ENCODE assay signal across 13 cellular contexts in genomic region chr14:50347521-50347920, GRCh38. TPM values are rescaled to one million over a fixed set of nuclear protein-coding genes. Genes with fewer than 3 reads are reported as not detected.
DNase-seq lines count a peak whose midpoint lies in the region; ATAC-seq, FAIRE-seq and TF ChIP-seq lines count a peak whose summit lies in the region.
"Had no signal": no experiment of that assay in that cellular context is flagged by ENCODE, and none has a peak within 500 bp of the region (broad histone marks: within the 10 kb centered on the region; RNA-seq: fewer than 3 reads in every experiment).

No MANE protein-coding gene starts in this region.

- peak; percentile 70 for ATAC-seq in K562
- ATAC-seq in HG02884 (IDR thresholded peaks at IDR 0.05; ENCODE audit: unreplicated experiment), result no peak
- no peak for ATAC-seq in GM18861 (IDR thresholded peaks at IDR 0.05; ENCODE audit: unreplicated experiment)
- ATAC-seq: mucosa of descending colon had no signal

- peaks cover 0 to 26% of the 10 kb centered on the region in 2 experiments; a peak in 3 of 5 replicates for H3K4me1 ChIP-seq in K562 (replicated peaks in 1 of 2; ENCODE audit: control insufficient read depth in 2 of 2, insufficient read depth in 2 of 2, low read length in 2 of 2)
- H3K4me1 ChIP-seq in keratinocyte (ENCODE audit: control insufficient read depth, extremely low read depth, insufficient read depth, low read length), result peaks cover 32% of the 10 kb centered on the region
- H3K4me1 ChIP-seq in vagina, result peaks cover 58% of the 10 kb centered on the region

- dilution Hi-C loops in keratinocyte (cut with MboI; ENCODE audit: extremely low pct_ligation_motif_present, low sequenced_read_pairs), result no loop called here

- TF ChIP-seq POLR2A in K562 (conservative IDR thresholded peaks at IDR 0.05) (no peak), vagina (IDR thresholded peaks at IDR 0.05) (no peak)

- no TSS peak for BruUV-seq in K562 (replicated peaks; lab: Mats Ljungman, UMichigan)

- no peaks in the 10 kb centered on the region for H3K9me1 ChIP-seq in K562 (ENCODE audit: control insufficient read depth, insufficient read depth, low read length)
- no peaks in the 10 kb centered on the region for H3K9me1 ChIP-seq in keratinocyte (ENCODE audit: control insufficient read depth, extremely low read depth, insufficient read depth, low read length)

- H4K20me1 ChIP-seq in K562 (replicated peaks; ENCODE audit: control insufficient read depth, insufficient read depth, low read length) (no peaks in the 10 kb centered on the region), keratinocyte (ENCODE audit: control insufficient read depth, extremely low read depth, insufficient read depth, low read length) (no peaks in the 10 kb centered on the region)

- FAIRE-seq in K562 (lab: Jason Lieb, UNC) (no peak), keratinocyte (lab: Jason Lieb, UNC) (peak; percentile 52)

- no peak for TF ChIP-seq CTCF in K562 (IDR thresholded peaks at IDR 0.05 in 2 of 3, conservative IDR thresholded peaks at IDR 0.05 in 1 of 3; ENCODE audit: insufficient read depth in 2 of 3, low read depth in 1 of 3, low read length in 3 of 3)
- no peak for TF ChIP-seq CTCF in keratinocyte (optimal IDR thresholded peaks at IDR 0.05 in 1 of 3, IDR thresholded peaks at IDR 0.05 in 1 of 3, conservative IDR thresholded peaks at IDR 0.05 in 1 of 3; ENCODE audit: extremely low read depth in 1 of 3, insufficient read depth in 2 of 3, low read length in 3 of 3)
- TF ChIP-seq CTCF in vagina (IDR thresholded peaks at IDR 0.05), result no peak

- H3K4me1 Mint-ChIP-seq in activated naive CD4-positive, alpha-beta T cell treated with anti-CD3 and anti-CD28 coated beads, Interleukin-2, amount 50 U/mL, for 24 hours, result peaks cover 34% of the 10 kb centered on the region

- CTCF ChIA-PET in K562 (lab: Yijun Ruan, JAX; ENCODE audit: low intra/inter-chr PET ratio), result no interaction called here

- peaks cover 4% of the 10 kb centered on the region for H3K36me3 Mint-ChIP-seq in activated naive CD4-positive, alpha-beta T cell treated with anti-CD3 and anti-CD28 coated beads, Interleukin-2, amount 50 U/mL, for 24 hours

- WGBS in K562 (ENCODE audit: insufficient coverage, low coverage, missing lambda C conversion rate), result no CpG with 5 or more reads among the region's 1 CpG

- H3K27ac ChIP-seq in K562 (ENCODE audit: extremely low read depth, low read depth, low read length), result peak overlapping the region; percentile 75
- peak overlapping the region; percentile 4 for H3K27ac ChIP-seq in keratinocyte (ENCODE audit: control insufficient read depth, insufficient read depth, low read length)
- H3K27ac ChIP-seq in vagina, result peak overlapping the region; percentile 76
- H3K27ac ChIP-seq: cardiac muscle cell, testis had no signal

- H3K27me3 Mint-ChIP-seq in activated naive CD4-positive, alpha-beta T cell treated with anti-CD3 and anti-CD28 coated beads, Interleukin-2, amount 50 U/mL, for 24 hours, result no peaks in the 10 kb centered on the region

- peak overlapping the region; percentile 76 for H3K27ac Mint-ChIP-seq in activated naive CD4-positive, alpha-beta T cell treated with anti-CD3 and anti-CD28 coated beads, Interleukin-2, amount 50 U/mL, for 24 hours

- in situ Hi-C loops in K562 (cut with MboI), result loop anchor here (25.0 kb wide), 1 partner anchor 440 kb away; no protein-coding TSS in a partner anchor

- H3K9ac ChIP-seq in K562 (ENCODE audit: insufficient read depth in 1 of 2, low read depth in 2 of 2, low read length in 2 of 2) (peak overlapping the region; percentile 1 to 50; a peak in 3 of 4 replicates), keratinocyte (ENCODE audit: control insufficient read depth, extremely low read depth, insufficient read depth, low read length) (no peak overlapping the region)

- H3K27me3 ChIP-seq in K562 (ENCODE audit: control insufficient read depth in 2 of 2, insufficient read depth in 2 of 2, low read length in 2 of 2), result no peaks in the 10 kb centered on the region
- H3K27me3 ChIP-seq in keratinocyte (ENCODE audit: control insufficient read depth, extremely low read depth, insufficient read depth, low read length), result no peaks in the 10 kb centered on the region
- H3K27me3 ChIP-seq in vagina, result no peaks in the 10 kb centered on the region
- H3K27me3 ChIP-seq: cardiac muscle cell, heart right ventricle, testis had no signal

- H3K9me3 Mint-ChIP-seq in activated naive CD4-positive, alpha-beta T cell treated with anti-CD3 and anti-CD28 coated beads, Interleukin-2, amount 50 U/mL, for 24 hours, result no peaks in the 10 kb centered on the region

- no peaks in the 10 kb centered on the region for H3K9me3 ChIP-seq in K562 (replicated peaks; ENCODE audit: control insufficient read depth, insufficient read depth, low read depth, low read length)
- H3K9me3 ChIP-seq in keratinocyte (ENCODE audit: control insufficient read depth, low read depth, low read length), result no peaks in the 10 kb centered on the region
- H3K9me3 ChIP-seq in vagina, result no peaks in the 10 kb centered on the region
- H3K9me3 ChIP-seq: heart right ventricle, mucosa of descending colon, testis had no signal

- 0 out of 2 replicates have a peak, but pooled peaks have one; percentile 32 for TF ChIP-seq EP300 in K562 (IDR thresholded peaks at IDR 0.05; ENCODE audit: low read length)

- peak overlapping the region; percentile 78 for H2AFZ ChIP-seq in K562 (ENCODE audit: low read depth, low read length)
- H2AFZ ChIP-seq in keratinocyte (ENCODE audit: control insufficient read depth, low read length), result no peak overlapping the region

- H3K36me3 ChIP-seq in K562 (ENCODE audit: control insufficient read depth, insufficient read depth, low read length) (no peaks in the 10 kb centered on the region), keratinocyte (ENCODE audit: control insufficient read depth in 2 of 2, extremely low read depth in 1 of 2, insufficient read depth in 2 of 2, low read length in 2 of 2) (no peaks in the 10 kb centered on the region), vagina (no peaks in the 10 kb centered on the region)
- H3K36me3 ChIP-seq: cardiac muscle cell, heart right ventricle had no signal

- H3K4me2 ChIP-seq in K562 (ENCODE audit: insufficient read depth, low read length) (peak overlapping the region; percentile 51), keratinocyte (ENCODE audit: control insufficient read depth, extremely low read depth, insufficient read depth, low read depth, low read length) (peak overlapping the region; percentile 1)

- intact Hi-C loops in K562 (cut with micrococcal nuclease) (no loop called here), vagina (cut with DNase I) (loop anchor here (10.0 kb wide), 1 partner anchor 47 kb away; the partner anchor contains the start of gene CDKL1)

- POLR2A ChIA-PET in K562 (lab: Yijun Ruan, JAX), result interaction anchor here (0.7 to 1.6 kb wide), 2 partner anchors 12 to 217 kb away, joined by 3 to 7 read pairs; no protein-coding TSS in a partner anchor

- H3K4me3 ChIP-seq in K562, result no peak overlapping the region
- H3K4me3 ChIP-seq in keratinocyte (ENCODE audit: control insufficient read depth in 2 of 3, extremely low read depth in 1 of 3, insufficient read depth in 2 of 3, low read depth in 1 of 3, low read length in 3 of 3), result no peak overlapping the region
- H3K4me3 ChIP-seq in vagina, result no peak overlapping the region
- H3K4me3 ChIP-seq: cardiac muscle cell, heart right ventricle, mucosa of descending colon, testis had no signal

- H3K79me2 ChIP-seq in K562 (ENCODE audit: control insufficient read depth, insufficient read depth, low read length) (no peaks in the 10 kb centered on the region), keratinocyte (ENCODE audit: control insufficient read depth, insufficient read depth, low read length) (no peaks in the 10 kb centered on the region)

- no peak for DNase-seq in activated naive CD4-positive, alpha-beta T cell (lab: John Stamatoyannopoulos, UW)
- DNase-seq in K562 (ENCODE audit: extremely low read depth in 1 of 4, low spot score in 3 of 4) (peak; percentile 34 to 70 (median 50)), keratinocyte (ENCODE audit: low read depth, low spot score) (no peak), vagina (ENCODE audit: extremely low spot score in 2 of 2) (no peak), midbrain (lab: John Stamatoyannopoulos, UW) (no peak)
- DNase-seq: heart right ventricle, mucosa of descending colon, NCI-H2029 treated with DMSO at 0.1 percent for 48 hours, testis had no signal

- no peak for TF ChIP-seq RAD21 in K562 (CRISPR knock-in tag; conservative IDR thresholded peaks at IDR 0.05 in 1 of 2, IDR thresholded peaks at IDR 0.05 in 1 of 2)

- H3K4me3 Mint-ChIP-seq in activated naive CD4-positive, alpha-beta T cell treated with anti-CD3 and anti-CD28 coated beads, Interleukin-2, amount 50 U/mL, for 24 hours, result no peak overlapping the region

RNA-seq across cellular contexts. Expression of gene DMAC2L, which starts 35.4 kb away (rescaled TPM):
- total RNA-seq in K562 (2011; cell fraction: chromatin; rRNA removed; ENCODE audit: low replicate concordance), result 14.3 and 15.6 TPM in 2 replicates
- total RNA-seq in K562 (2011; cell fraction: nucleolus; rRNA removed), result 9.2 and 9.3 TPM in 2 replicates
- total RNA-seq in K562 (2011; cell fraction: nucleoplasm; rRNA removed), result 10.2 and 21.3 TPM in 2 replicates
- 3.2 and 4.0 TPM in 2 replicates for total RNA-seq in K562 (2014; rRNA removed)
- 9.3 and 10.4 TPM in 2 replicates for total RNA-seq in K562 (2014; rRNA removed; fragmentation: Illumina TruSeq; extraction: Trizol)
- total RNA-seq in K562 (2015; rRNA removed; fragmentation: Illumina TruSeq; extraction: Trizol), result 5.4 and 6.1 TPM in 2 replicates
- 9.2 and 9.9 TPM in 2 replicates for total RNA-seq in K562 (2021)
- 14.6 and 15.4 TPM in 2 replicates for polyA plus RNA-seq in K562 (2011; rRNA removed)
- polyA plus RNA-seq in K562 (2011; cell fraction: cytosol; rRNA removed), result 13.6 and 14.3 TPM in 2 replicates
- 10.4 and 11.8 TPM in 2 replicates for polyA plus RNA-seq in K562 (2011; cell fraction: nucleus; rRNA removed)
- 9.3 and 11.3 TPM in 2 replicates for polyA plus RNA-seq in K562 (2012)
- polyA plus RNA-seq in K562 (2014; fragmentation: Illumina TruSeq; extraction: Trizol), result 6.7 and 6.9 TPM in 2 replicates
- 10 to 100 TPM; 37.1 to 37.2 TPM for polyA plus RNA-seq in K562 (2014; fragmentation: Nextera tagmentation; extraction: Ambion mirVana)
- 12.5 and 12.6 TPM in 2 replicates for polyA plus RNA-seq in K562 (2014; rRNA removed)
- 9.8 and 13.3 TPM in 2 replicates for polyA minus RNA-seq in K562 (2011; rRNA and poly(A)+ RNA removed)
- polyA minus RNA-seq in K562 (2011; cell fraction: cytosol; rRNA and poly(A)+ RNA removed), result 3.3 and 7.7 TPM in 2 replicates
- polyA minus RNA-seq in K562 (2011; cell fraction: nucleus; rRNA and poly(A)+ RNA removed), result 7.3 and 8.2 TPM in 2 replicates
- 11.2 to 12.4 TPM (median 11.7 TPM) in 3 replicates for polyA plus RNA-seq in keratinocyte
- polyA plus RNA-seq in keratinocyte (2011; ENCODE audit: low read depth), result 7.8 TPM
- polyA plus RNA-seq in keratinocyte (2011; cell fraction: cytosol; rRNA removed), result 7.7 and 9.2 TPM in 2 replicates
- 7.5 and 8.8 TPM in 2 replicates for polyA plus RNA-seq in keratinocyte (2011; cell fraction: nucleus; rRNA removed)
- 8.0 and 8.7 TPM in 2 replicates for polyA plus RNA-seq in keratinocyte (2012; ENCODE audit: low replicate concordance)
- 2.4 to 10.9 TPM (median 8.1 TPM) in 3 replicates for polyA minus RNA-seq in keratinocyte
- 7.1 TPM for polyA minus RNA-seq in keratinocyte (2011; cell fraction: cytosol; rRNA and poly(A)+ RNA removed)
- 3.0 and 5.8 TPM in 2 replicates for polyA minus RNA-seq in keratinocyte (2011; cell fraction: nucleus; rRNA and poly(A)+ RNA removed)
- total RNA-seq in vagina, result 31.4 TPM

RNA-seq across cellular contexts. Expression of gene L2HGDH, which starts 35.5 kb away (rescaled TPM):
- 11.9 and 17.6 TPM in 2 replicates for total RNA-seq in K562 (2011; cell fraction: chromatin; rRNA removed; ENCODE audit: low replicate concordance)
- total RNA-seq in K562 (2011; cell fraction: nucleolus; rRNA removed), result 9.2 and 10.3 TPM in 2 replicates
- total RNA-seq in K562 (2011; cell fraction: nucleoplasm; rRNA removed), result 9.9 and 15.2 TPM in 2 replicates
- 14.4 and 16.1 TPM in 2 replicates for total RNA-seq in K562 (2014; rRNA removed)
- total RNA-seq in K562 (2014; rRNA removed; fragmentation: Illumina TruSeq; extraction: Trizol), result 10.5 TPM in 2 replicates
- total RNA-seq in K562 (2015; rRNA removed; fragmentation: Illumina TruSeq; extraction: Trizol), result 8.8 and 9.3 TPM in 2 replicates
- total RNA-seq in K562 (2021), result 10.3 and 12.7 TPM in 2 replicates
- polyA plus RNA-seq in K562 (2011; rRNA removed), result 9.4 and 11.1 TPM in 2 replicates
- 6.2 and 9.2 TPM in 2 replicates for polyA plus RNA-seq in K562 (2011; cell fraction: cytosol; rRNA removed)
- 5.5 and 7.9 TPM in 2 replicates for polyA plus RNA-seq in K562 (2011; cell fraction: nucleus; rRNA removed)
- polyA plus RNA-seq in K562 (2012), result 6.1 and 10.2 TPM in 2 replicates
- 10.1 TPM in 2 replicates for polyA plus RNA-seq in K562 (2014; fragmentation: Illumina TruSeq; extraction: Trizol)
- polyA plus RNA-seq in K562 (2014; fragmentation: Nextera tagmentation; extraction: Ambion mirVana), result 1 to 10 TPM; 1.7 to 2.1 TPM
- polyA plus RNA-seq in K562 (2014; rRNA removed), result 11.8 and 12.0 TPM in 2 replicates
- polyA minus RNA-seq in K562 (2011; rRNA and poly(A)+ RNA removed), result 10.3 and 12.6 TPM in 2 replicates
- polyA minus RNA-seq in K562 (2011; cell fraction: cytosol; rRNA and poly(A)+ RNA removed), result 7.9 and 11.0 TPM in 2 replicates
- 5.4 and 13.8 TPM in 2 replicates for polyA minus RNA-seq in K562 (2011; cell fraction: nucleus; rRNA and poly(A)+ RNA removed)
- 5.0 to 7.9 TPM (median 6.4 TPM) in 3 replicates for polyA plus RNA-seq in keratinocyte
- polyA plus RNA-seq in keratinocyte (2011; ENCODE audit: low read depth), result 7.0 TPM
- polyA plus RNA-seq in keratinocyte (2011; cell fraction: cytosol; rRNA removed), result 4.2 and 6.6 TPM in 2 replicates
- polyA plus RNA-seq in keratinocyte (2011; cell fraction: nucleus; rRNA removed), result 5.9 and 6.5 TPM in 2 replicates
- polyA plus RNA-seq in keratinocyte (2012; ENCODE audit: low replicate concordance), result 5.2 and 7.4 TPM in 2 replicates
- 1.7 to 2.9 TPM (median 1.9 TPM) in 3 replicates for polyA minus RNA-seq in keratinocyte
- polyA minus RNA-seq in keratinocyte (2011; cell fraction: cytosol; rRNA and poly(A)+ RNA removed), result 10.7 TPM
- 5.0 and 7.8 TPM in 2 replicates for polyA minus RNA-seq in keratinocyte (2011; cell fraction: nucleus; rRNA and poly(A)+ RNA removed)
- 5.6 TPM for total RNA-seq in vagina

RNA-seq across cellular contexts. Expression of gene CDKL1, which starts 49.2 kb away (rescaled TPM):
- total RNA-seq in K562 (2011; cell fraction: chromatin; rRNA removed; ENCODE audit: low replicate concordance), result 6.0 and 29.9 TPM in 2 replicates
- 6.5 and 7.5 TPM in 2 replicates for total RNA-seq in K562 (2011; cell fraction: nucleolus; rRNA removed)
- total RNA-seq in K562 (2011; cell fraction: nucleoplasm; rRNA removed), result 8.9 and 12.5 TPM in 2 replicates
- total RNA-seq in K562 (2014; rRNA removed) (11.1 and 18.1 TPM in 2 replicates), K562 (2014; rRNA removed; fragmentation: Illumina TruSeq; extraction: Trizol) (6.2 and 8.5 TPM in 2 replicates), K562 (2015; rRNA removed; fragmentation: Illumina TruSeq; extraction: Trizol) (9.0 and 10.7 TPM in 2 replicates), K562 (2021) (7.3 and 7.5 TPM in 2 replicates), vagina (30.7 TPM)
- polyA plus RNA-seq in K562 (2011; rRNA removed) (9.3 and 11.5 TPM in 2 replicates), K562 (2014; fragmentation: Illumina TruSeq; extraction: Trizol) (3.7 and 35.0 TPM in 2 replicates), K562 (2014; fragmentation: Nextera tagmentation; extraction: Ambion mirVana) (1 to 10 TPM; 2.3 to 4.8 TPM), K562 (2014; rRNA removed) (4.4 and 6.9 TPM in 2 replicates), keratinocyte (1.7 to 4.7 TPM (median 2.0 TPM) in 3 replicates)
- polyA plus RNA-seq in K562 (2011; cell fraction: cytosol; rRNA removed), result 1.9 and 2.1 TPM in 2 replicates
- 3.6 and 5.4 TPM in 2 replicates for polyA plus RNA-seq in K562 (2011; cell fraction: nucleus; rRNA removed)
- 1.3 and 4.8 TPM in 2 replicates for polyA plus RNA-seq in K562 (2012)
- 6.8 and 9.4 TPM in 2 replicates for polyA minus RNA-seq in K562 (2011; rRNA and poly(A)+ RNA removed)
- 9.6 and 10.1 TPM in 2 replicates for polyA minus RNA-seq in K562 (2011; cell fraction: cytosol; rRNA and poly(A)+ RNA removed)
- 11.1 and 29.4 TPM in 2 replicates for polyA minus RNA-seq in K562 (2011; cell fraction: nucleus; rRNA and poly(A)+ RNA removed)
- 2.1 TPM for polyA plus RNA-seq in keratinocyte (2011; ENCODE audit: low read depth)
- 1.3 and 2.6 TPM in 2 replicates for polyA plus RNA-seq in keratinocyte (2011; cell fraction: cytosol; rRNA removed)
- polyA plus RNA-seq in keratinocyte (2011; cell fraction: nucleus; rRNA removed), result 2.8 and 3.6 TPM in 2 replicates
- polyA plus RNA-seq in keratinocyte (2012; ENCODE audit: low replicate concordance), result 5.0 and 9.3 TPM in 2 replicates
- 0.13 to 9.4 TPM (median 3.2 TPM) in 3 replicates for polyA minus RNA-seq in keratinocyte
- 5.9 TPM for polyA minus RNA-seq in keratinocyte (2011; cell fraction: cytosol; rRNA and poly(A)+ RNA removed)
- polyA minus RNA-seq in keratinocyte (2011; cell fraction: nucleus; rRNA and poly(A)+ RNA removed), result 3.6 and 4.3 TPM in 2 replicates

Comparison
In these comparisons a context has a peak if more than half of its experiments do, and no peak if none do; other contexts are left out.
1. DNase-seq: peak in K562 (4 of 4); none in activated naive CD4-positive, alpha-beta T cell (0 of 4), keratinocyte (single experiment), vagina (0 of 2) and midbrain (single experiment).
2. H3K27ac ChIP-seq: peak in every context shown above with its lines; median percentile 76 in vagina; 75 in K562; 4 in keratinocyte.